Comparison of ENCODE assay signal across 14 cellular contexts in genomic region chr9:133526721-133527321, GRCh38. TPM values are rescaled to one million over a fixed set of nuclear protein-coding genes. Genes with fewer than 3 reads are reported as not detected.
DNase-seq lines count a peak whose midpoint lies in the region; ATAC-seq and TF ChIP-seq lines count a peak whose summit lies in the region.
"Had no signal": no experiment of that assay in that cellular context is flagged by ENCODE, and none has a peak within 500 bp of the region (broad histone marks: within the 10 kb centered on the region; RNA-seq: fewer than 3 reads in every experiment).

No MANE protein-coding gene starts in this region.

- H3K4me3 ChIP-seq in lower lobe of right lung (no peak overlapping the region), thyroid gland (replicated peaks in 1 of 3) (no peak overlapping the region), foreskin fibroblast (ENCODE audit: low read depth in 1 of 2, low read length in 2 of 2) (no peak overlapping the region), PC-9 (no peak overlapping the region)
- H3K4me3 ChIP-seq: esophagus squamous epithelium, left lung had no signal

- H3K4me1 Mint-ChIP-seq in activated CD4-positive, alpha-beta T cell treated with anti-CD3 and anti-CD28 coated beads for 36 hours, result peaks cover 4% of the 10 kb centered on the region
- peaks cover 3% of the 10 kb centered on the region for H3K4me1 Mint-ChIP-seq in activated CD4-positive, alpha-beta T cell treated with anti-CD3 and anti-CD28 coated beads, Interleukin-2, amount 10 ng/mL, durations not matched to agents 7 days and 5 days
- peaks cover 33% of the 10 kb centered on the region for H3K4me1 Mint-ChIP-seq in WTC11
- H3K4me1 Mint-ChIP-seq: central memory CD8-positive, alpha-beta T cell had no signal

- 55 to 67% methylated on average over 15 to 21 of the region's 21 CpGs for WGBS in thyroid gland, 2 donors

- no peak for ATAC-seq in activated CD4-positive, alpha-beta T cell treated with anti-CD3 and anti-CD28 coated beads for 36 hours
- peak; percentile 65 for ATAC-seq in WTC11
- ATAC-seq in lower lobe of right lung, result no peak

- no peak overlapping the region for H3K27ac Mint-ChIP-seq in activated CD4-positive, alpha-beta T cell treated with anti-CD3 and anti-CD28 coated beads for 36 hours
- H3K27ac Mint-ChIP-seq in activated CD4-positive, alpha-beta T cell treated with anti-CD3 and anti-CD28 coated beads, Interleukin-2, amount 10 ng/mL, durations not matched to agents 7 days and 5 days, result no peak overlapping the region
- H3K27ac Mint-ChIP-seq in WTC11, result peak overlapping the region; percentile 64; the same call in 1 of the 2 replicates
- H3K27ac Mint-ChIP-seq: activated T-helper 1 cell treated with anti-CD3 and anti-CD28 coated beads, Interleukin-12 subunit alpha, Interleukin-12 subunit beta, Interleukin-2, Interleukin-4 antibody, amounts not matched to agents 30 ng/mL and 10 ng/mL and 1 ng/mL, durations not matched to agents 14 hours and 24 hours and 36 hours had no signal

- POLR2A ChIA-PET in activated CD4-positive, alpha-beta T cell treated with anti-CD3 and anti-CD28 coated beads for 36 hours (lab: Charles Lee), result no interaction called here
- POLR2A ChIA-PET in activated CD4-positive, alpha-beta T cell treated with anti-CD3 and anti-CD28 coated beads, Interleukin-2, amount 10 ng/mL, durations not matched to agents 7 days and 5 days (lab: Charles Lee), result no interaction called here
- POLR2A ChIA-PET in WTC11 (lab: Charles Lee), result no interaction called here
- POLR2A ChIA-PET in PC-9 (lab: Charles Lee; ENCODE audit: unreplicated experiment), result interaction anchor here (0.6 kb wide), 1 partner anchor 28 kb away, joined by 3 read pairs; no protein-coding TSS in a partner anchor

- no peaks in the 10 kb centered on the region for H3K36me3 Mint-ChIP-seq in activated CD4-positive, alpha-beta T cell treated with anti-CD3 and anti-CD28 coated beads for 36 hours (ENCODE audit: low read depth)
- H3K36me3 Mint-ChIP-seq in activated CD4-positive, alpha-beta T cell treated with anti-CD3 and anti-CD28 coated beads, Interleukin-2, amount 10 ng/mL, durations not matched to agents 7 days and 5 days (ENCODE audit: low read depth), result no peaks in the 10 kb centered on the region
- H3K36me3 Mint-ChIP-seq in WTC11, result no peaks in the 10 kb centered on the region
- H3K36me3 Mint-ChIP-seq: IgD-negative memory B cell had no signal

- no peak overlapping the region for H2AFZ ChIP-seq in PC-9

- CTCF ChIA-PET in activated CD4-positive, alpha-beta T cell treated with anti-CD3 and anti-CD28 coated beads for 36 hours (lab: Charles Lee), result no interaction called here
- CTCF ChIA-PET in activated CD4-positive, alpha-beta T cell treated with anti-CD3 and anti-CD28 coated beads, Interleukin-2, amount 10 ng/mL, durations not matched to agents 7 days and 5 days (lab: Charles Lee), result no interaction called here
- CTCF ChIA-PET in WTC11 (lab: Charles Lee) (interaction anchor here (0.9 to 5.1 kb wide), 14 partner anchors 12 to 216 kb away, joined by 3 to 24 read pairs (median 4); no protein-coding TSS in a partner anchor), PC-9 (lab: Charles Lee) (no interaction called here)

- TF ChIP-seq CTCF in WTC11 (IDR thresholded peaks at IDR 0.05) (no peak), lower lobe of right lung (IDR thresholded peaks at IDR 0.05) (no peak), thyroid gland (IDR thresholded peaks at IDR 0.05) (no peak), foreskin fibroblast (IDR thresholded peaks at IDR 0.05; ENCODE audit: low read depth, low read length) (no peak), PC-9 (conservative IDR thresholded peaks at IDR 0.05) (no peak)

- H3K36me3 ChIP-seq in lower lobe of right lung (no peaks in the 10 kb centered on the region), thyroid gland (no peaks in the 10 kb centered on the region), PC-9 (ENCODE audit: low read depth) (no peaks in the 10 kb centered on the region)
- H3K36me3 ChIP-seq: esophagus squamous epithelium, left lung had no signal

- H3K4me1 ChIP-seq in lower lobe of right lung (peaks cover 30% of the 10 kb centered on the region), thyroid gland (peaks cover 21 to 38% of the 10 kb centered on the region in 2 donors), PC-9 (replicated peaks; ENCODE audit: insufficient read depth) (no peaks in the 10 kb centered on the region)

- TF ChIP-seq POLR2A in thyroid gland (IDR thresholded peaks at IDR 0.05), result no peak

- H3K9me3 ChIP-seq in lower lobe of right lung, result no peaks in the 10 kb centered on the region
- no peaks in the 10 kb centered on the region for H3K9me3 ChIP-seq in thyroid gland
- no peaks in the 10 kb centered on the region for H3K9me3 ChIP-seq in PC-9 (ENCODE audit: insufficient read depth, low read depth)
- H3K9me3 ChIP-seq: esophagus squamous epithelium, left lung had no signal

- H3K27me3 ChIP-seq in lower lobe of right lung (ENCODE audit: low read depth) (peaks cover 16% of the 10 kb centered on the region), thyroid gland (no peaks in the 10 kb centered on the region), PC-9 (ENCODE audit: insufficient read depth, low read depth) (peaks cover 97% of the 10 kb centered on the region)

- no peaks in the 10 kb centered on the region for H3F3A ChIP-seq in PC-9 (ENCODE audit: insufficient read depth, low read depth)

- BruUV-seq in PC-9 (replicated peaks; lab: Mats Ljungman, UMichigan), result no TSS peak

- peak; percentile 24 for DNase-seq in activated CD4-positive, alpha-beta T cell treated with anti-CD3 and anti-CD28 coated beads for 36 hours
- no peak for DNase-seq in activated CD4-positive, alpha-beta T cell treated with anti-CD3 and anti-CD28 coated beads, Interleukin-2, amount 10 ng/mL, durations not matched to agents 7 days and 5 days
- peak; percentile 41 for DNase-seq in WTC11 (ENCODE audit: low spot score)
- no peak for DNase-seq in lower lobe of right lung
- no peak for DNase-seq in thyroid gland
- DNase-seq in foreskin fibroblast, result no peak
- no peak for DNase-seq in PC-9
- DNase-seq in mesenteric fat pad (ENCODE audit: low spot score), result no peak
- DNase-seq: esophagus squamous epithelium, NCI-H2171 had no signal

- peak overlapping the region; percentile 51 for H3K27ac ChIP-seq in lower lobe of right lung
- peak overlapping the region; percentile 18 to 70 (median 36) for H3K27ac ChIP-seq in thyroid gland
- H3K27ac ChIP-seq in PC-9, result no peak overlapping the region
- H3K27ac ChIP-seq: esophagus squamous epithelium, left lung had no signal

- H3K4me3 Mint-ChIP-seq in activated CD4-positive, alpha-beta T cell treated with anti-CD3 and anti-CD28 coated beads for 36 hours, result no peak overlapping the region
- no peak overlapping the region for H3K4me3 Mint-ChIP-seq in activated CD4-positive, alpha-beta T cell treated with anti-CD3 and anti-CD28 coated beads, Interleukin-2, amount 10 ng/mL, durations not matched to agents 7 days and 5 days
- H3K4me3 Mint-ChIP-seq in WTC11, result peak overlapping the region; percentile 34; the same call in 1 of the 2 replicates
- H3K4me3 Mint-ChIP-seq: activated T-helper 1 cell treated with anti-CD3 and anti-CD28 coated beads, Interleukin-12 subunit alpha, Interleukin-12 subunit beta, Interleukin-2, Interleukin-4 antibody, amounts not matched to agents 30 ng/mL and 10 ng/mL and 1 ng/mL, durations not matched to agents 14 hours and 24 hours and 36 hours; central memory CD8-positive, alpha-beta T cell; IgD-negative memory B cell had no signal

- H3K9me2 ChIP-seq in PC-9 (ENCODE audit: insufficient read depth), result no peaks in the 10 kb centered on the region

- no peaks in the 10 kb centered on the region for H3K27me3 Mint-ChIP-seq in activated CD4-positive, alpha-beta T cell treated with anti-CD3 and anti-CD28 coated beads for 36 hours
- no peaks in the 10 kb centered on the region for H3K27me3 Mint-ChIP-seq in activated CD4-positive, alpha-beta T cell treated with anti-CD3 and anti-CD28 coated beads, Interleukin-2, amount 10 ng/mL, durations not matched to agents 7 days and 5 days
- H3K27me3 Mint-ChIP-seq in WTC11 (ENCODE audit: low read depth), result peaks cover 2% of the 10 kb centered on the region; the same call in 1 of the 2 replicates

- intact Hi-C loops in activated CD4-positive, alpha-beta T cell treated with anti-CD3 and anti-CD28 coated beads for 36 hours (cut with DNase I, micrococcal nuclease), result no loop called here
- intact Hi-C loops in lower lobe of right lung (cut with DNase I), result no loop called here
- intact Hi-C loops in thyroid gland (cut with DNase I), result no loop called here
- intact Hi-C loops in PC-9 (cut with micrococcal nuclease; ENCODE audit: unreplicated experiment), result no loop called here

- no peak overlapping the region for H3K4me2 ChIP-seq in PC-9

- no peaks in the 10 kb centered on the region; the same call in 1 of the 2 replicates for H4K20me1 ChIP-seq in PC-9 (ENCODE audit: insufficient read depth)

- H3K9me3 Mint-ChIP-seq in activated CD4-positive, alpha-beta T cell treated with anti-CD3 and anti-CD28 coated beads for 36 hours (ENCODE audit: low read depth), result no peaks in the 10 kb centered on the region
- no peaks in the 10 kb centered on the region for H3K9me3 Mint-ChIP-seq in activated CD4-positive, alpha-beta T cell treated with anti-CD3 and anti-CD28 coated beads, Interleukin-2, amount 10 ng/mL, durations not matched to agents 7 days and 5 days
- H3K9me3 Mint-ChIP-seq in WTC11, result no peaks in the 10 kb centered on the region
- H3K9me3 Mint-ChIP-seq: activated T-helper 1 cell treated with anti-CD3 and anti-CD28 coated beads, Interleukin-12 subunit alpha, Interleukin-12 subunit beta, Interleukin-2, Interleukin-4 antibody, amounts not matched to agents 30 ng/mL and 10 ng/mL and 1 ng/mL, durations not matched to agents 14 hours and 24 hours and 36 hours; central memory CD8-positive, alpha-beta T cell; IgD-negative memory B cell had no signal

- no peaks in the 10 kb centered on the region for H3K79me2 ChIP-seq in PC-9 (ENCODE audit: low read depth)

RNA-seq across cellular contexts. Expression of gene MYMK, which starts 2.1 kb away (rescaled TPM):
- total RNA-seq in activated CD4-positive, alpha-beta T cell treated with anti-CD3 and anti-CD28 coated beads for 36 hours, result not detected
- total RNA-seq in activated CD4-positive, alpha-beta T cell treated with anti-CD3 and anti-CD28 coated beads, Interleukin-2, amount 10 ng/mL, durations not matched to agents 7 days and 5 days, result not detected
- total RNA-seq in WTC11 (2021), result 0.34 TPM in 1 of 3 replicates, not detected in the others
- total RNA-seq in lower lobe of right lung, result not detected
- not detected for total RNA-seq in thyroid gland
- not detected in 2 replicates for total RNA-seq in PC-9 (2021)
- not detected for total RNA-seq in mesenteric fat pad
- total RNA-seq: activated T-helper 1 cell treated with anti-CD3 and anti-CD28 coated beads, Interleukin-12 subunit alpha, Interleukin-12 subunit beta, Interleukin-2, Interleukin-4 antibody, amounts not matched to agents 30 ng/mL and 10 ng/mL and 1 ng/mL, durations not matched to agents 14 hours and 24 hours and 36 hours; esophagus squamous epithelium; left lung had no signal

RNA-seq across cellular contexts. Expression of gene ADAMTSL2, which starts 7.7 kb away (rescaled TPM):
- total RNA-seq in activated CD4-positive, alpha-beta T cell treated with anti-CD3 and anti-CD28 coated beads for 36 hours, result under 1 TPM; 0.11 to 0.32 TPM
- not detected for total RNA-seq in activated CD4-positive, alpha-beta T cell treated with anti-CD3 and anti-CD28 coated beads, Interleukin-2, amount 10 ng/mL, durations not matched to agents 7 days and 5 days
- 0.64 to 0.87 TPM (median 0.64 TPM) in 3 replicates for total RNA-seq in WTC11 (2021)
- total RNA-seq in lower lobe of right lung, result 10.1 TPM
- total RNA-seq in thyroid gland, result 1 to 10 TPM; 2.4 to 9.3 (median 8.7) TPM
- total RNA-seq in PC-9 (2021), result 0.39 and 0.50 TPM in 2 replicates
- total RNA-seq in mesenteric fat pad, result 2.5 TPM
- total RNA-seq: activated T-helper 1 cell treated with anti-CD3 and anti-CD28 coated beads, Interleukin-12 subunit alpha, Interleukin-12 subunit beta, Interleukin-2, Interleukin-4 antibody, amounts not matched to agents 30 ng/mL and 10 ng/mL and 1 ng/mL, durations not matched to agents 14 hours and 24 hours and 36 hours had no signal

RNA-seq across cellular contexts. Expression of gene SLC2A6, which starts 47.9 kb away (rescaled TPM):
- total RNA-seq in activated CD4-positive, alpha-beta T cell treated with anti-CD3 and anti-CD28 coated beads for 36 hours, result 1 to 10 TPM; 1.6 to 1.9 TPM
- total RNA-seq in activated CD4-positive, alpha-beta T cell treated with anti-CD3 and anti-CD28 coated beads, Interleukin-2, amount 10 ng/mL, durations not matched to agents 7 days and 5 days, result 1 to 10 TPM; 1.6 to 2.0 TPM
- total RNA-seq in WTC11 (2021) (13.4 to 16.6 TPM (median 14.2 TPM) in 3 replicates), lower lobe of right lung (10.5 TPM), thyroid gland (1 to 10 TPM; 1.1 to 3.8 (median 2.5) TPM), PC-9 (2021) (6.1 and 13.1 TPM in 2 replicates), mesenteric fat pad (3.9 TPM)

Comparison
In these comparisons a context has a peak if more than half of its experiments do, and no peak if none do; other contexts are left out.
1. DNase-seq: peak in activated CD4-positive, alpha-beta T cell treated with anti-CD3 and anti-CD28 coated beads for 36 hours (single experiment) and WTC11 (single experiment); none in activated CD4-positive, alpha-beta T cell treated with anti-CD3 and anti-CD28 coated beads, Interleukin-2, amount 10 ng/mL, durations not matched to agents 7 days and 5 days (single experiment), lower lobe of right lung (single experiment), thyroid gland (0 of 2), foreskin fibroblast (0 of 2), PC-9 (0 of 2) and mesenteric fat pad (single experiment).